ENCODE assay signal across 1 cellular context in genomic region chr18:77208969-77209368, GRCh38.
TF ChIP-seq lines count a peak whose summit lies in the region.

No MANE protein-coding gene starts in this region.

TF ChIP-seq in HepG2, 621 proteins besides CTCF, POLR2A, EP300 and RAD21 (continued from another document):
- TF ChIP-seq ZNF549 (CRISPR knock-in tag; IDR thresholded peaks at IDR 0.05) (no peak), KMT2A (CRISPR knock-in tag; IDR thresholded peaks at IDR 0.05) (no peak), ZNF274 (CRISPR knock-in tag; IDR thresholded peaks at IDR 0.05) (no peak), ARID2 (CRISPR knock-in tag; IDR thresholded peaks at IDR 0.05; ENCODE audit: borderline replicate concordance) (no peak), FOXO1 (CRISPR knock-in tag; IDR thresholded peaks at IDR 0.05) (no peak), TAF1 (CRISPR knock-in tag; IDR thresholded peaks at IDR 0.05) (no peak), ZNF691 (CRISPR knock-in tag; IDR thresholded peaks at IDR 0.05; ENCODE audit: borderline replicate concordance, low read depth) (no peak)
TF ChIP-seq in HepG2: peak in this region for 0.
